28 cellular contexts compared by ENCODE assay signal in the genomic region with DNA sequence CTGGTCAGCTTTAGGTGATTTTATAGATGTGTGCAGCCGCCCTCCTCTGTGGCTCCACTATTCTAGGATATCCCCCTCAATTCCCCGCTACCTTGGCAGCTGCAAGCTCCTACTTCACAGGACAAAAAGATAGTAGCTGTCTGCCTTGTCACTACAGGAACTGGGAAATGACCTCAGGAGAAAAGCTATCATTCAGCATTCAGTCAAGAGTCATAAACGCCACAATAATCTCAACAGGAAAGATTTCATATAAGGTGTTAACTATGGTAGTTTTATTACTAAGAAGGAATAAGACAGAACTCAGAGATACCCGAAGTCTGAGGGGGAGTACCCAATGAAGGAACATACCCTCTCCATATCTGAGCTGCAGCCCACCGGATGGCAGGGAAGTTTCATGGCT.
"Had no signal": no experiment of that assay in that cellular context is flagged by ENCODE, and none has a peak within 500 bp of the region (broad histone marks: within the 10 kb centered on the region; RNA-seq: fewer than 3 reads in every experiment).

No MANE protein-coding gene starts in this region.

- H3K4me1 Mint-ChIP-seq: activated CD4-positive, alpha-beta T cell treated with anti-CD3 and anti-CD28 coated beads for 36 hours; activated CD4-positive, alpha-beta T cell treated with anti-CD3 and anti-CD28 coated beads, Interleukin-2, amount 10 ng/mL, durations not matched to agents 24 days and 14 days; activated CD8-positive, alpha-beta memory T cell treated with anti-CD3 and anti-CD28 coated beads, Interleukin-2, amount 10 ng/mL, durations not matched to agents 7 days and 5 days; activated naive CD4-positive, alpha-beta T cell treated with anti-CD3 and anti-CD28 coated beads, Interleukin-2, amount 50 U/mL, for 24 hours; activated naive CD8-positive, alpha-beta T cell treated with anti-CD3 and anti-CD28 coated beads for 36 hours; activated naive CD8-positive, alpha-beta T cell treated with anti-CD3 and anti-CD28 coated beads, Interleukin-2, amount 50 U/mL, for 24 hours; T-helper 17 cell had no signal

- H3K9me3 Mint-ChIP-seq: activated CD4-positive, alpha-beta memory T cell treated with anti-CD3 and anti-CD28 coated beads for 36 hours; activated CD4-positive, alpha-beta T cell treated with anti-CD3 and anti-CD28 coated beads, Interleukin-2, amount 10 ng/mL, durations not matched to agents 24 days and 14 days; activated naive CD4-positive, alpha-beta T cell treated with anti-CD3 and anti-CD28 coated beads for 36 hours; activated naive CD4-positive, alpha-beta T cell treated with anti-CD3 and anti-CD28 coated beads, Interleukin-2, amount 50 U/mL, for 24 hours; activated naive CD8-positive, alpha-beta T cell treated with anti-CD3 and anti-CD28 coated beads for 36 hours; activated naive CD8-positive, alpha-beta T cell treated with anti-CD3 and anti-CD28 coated beads, Interleukin-2, amount 50 U/mL, for 24 hours; activated T-helper 1 cell treated with anti-CD3 and anti-CD28 coated beads, Interleukin-12 subunit alpha, Interleukin-12 subunit beta, Interleukin-2, Interleukin-4 antibody, amounts not matched to agents 30 ng/mL and 10 ng/mL and 1 ng/mL, durations not matched to agents 14 hours and 24 hours and 36 hours; activated T-helper 2 cell treated with anti-CD3 and anti-CD28 coated beads, Interferon-gamma antibody, Interleukin-2, Interleukin-4, amounts not matched to agents 10 μg/mL and 5 μg/mL and 100 μg/mL, durations not matched to agents 14 hours and 24 hours and 36 hours; T-helper 2 cell treated with Interferon-gamma antibody and Interleukin-4, amounts not matched to agents 5 μg/mL and 100 μg/mL, for 36 hours had no signal

- H3K4me1 ChIP-seq: adrenal gland, body of pancreas, breast epithelium, colonic mucosa had no signal

- H3K27ac Mint-ChIP-seq: activated CD4-positive, alpha-beta memory T cell treated with anti-CD3 and anti-CD28 coated beads for 36 hours; activated CD4-positive, alpha-beta T cell treated with anti-CD3 and anti-CD28 coated beads for 36 hours; activated CD4-positive, alpha-beta T cell treated with anti-CD3 and anti-CD28 coated beads, Interleukin-2, amount 10 ng/mL, durations not matched to agents 24 days and 14 days; activated CD8-positive, alpha-beta memory T cell treated with anti-CD3 and anti-CD28 coated beads, Interleukin-2, amount 10 ng/mL, durations not matched to agents 7 days and 5 days; activated CD8-positive, alpha-beta T cell treated with anti-CD3 and anti-CD28 coated beads, Interleukin-2, amount 10 ng/mL, durations not matched to agents 7 days and 5 days; activated naive CD4-positive, alpha-beta T cell treated with anti-CD3 and anti-CD28 coated beads for 36 hours; activated naive CD4-positive, alpha-beta T cell treated with anti-CD3 and anti-CD28 coated beads, Interleukin-2, amount 50 U/mL, for 24 hours; activated naive CD8-positive, alpha-beta T cell treated with anti-CD3 and anti-CD28 coated beads for 36 hours; activated naive CD8-positive, alpha-beta T cell treated with anti-CD3 and anti-CD28 coated beads, Interleukin-2, amount 50 U/mL, for 24 hours; activated T-helper 1 cell treated with anti-CD3 and anti-CD28 coated beads, Interleukin-12 subunit alpha, Interleukin-12 subunit beta, Interleukin-2, Interleukin-4 antibody, amounts not matched to agents 30 ng/mL and 10 ng/mL and 1 ng/mL, durations not matched to agents 14 hours and 24 hours and 36 hours; activated T-helper 2 cell treated with anti-CD3 and anti-CD28 coated beads, Interferon-gamma antibody, Interleukin-2, Interleukin-4, amounts not matched to agents 10 μg/mL and 5 μg/mL and 100 μg/mL, durations not matched to agents 14 hours and 24 hours and 36 hours; T-helper 17 cell; T-helper 2 cell treated with Interferon-gamma antibody and Interleukin-4, amounts not matched to agents 5 μg/mL and 100 μg/mL, for 36 hours had no signal

- H3K27me3 Mint-ChIP-seq: activated CD4-positive, alpha-beta memory T cell treated with anti-CD3 and anti-CD28 coated beads for 36 hours; activated CD4-positive, alpha-beta T cell treated with anti-CD3 and anti-CD28 coated beads for 36 hours; activated CD4-positive, alpha-beta T cell treated with anti-CD3 and anti-CD28 coated beads, Interleukin-2, amount 10 ng/mL, durations not matched to agents 24 days and 14 days; activated CD8-positive, alpha-beta memory T cell treated with anti-CD3 and anti-CD28 coated beads, Interleukin-2, amount 10 ng/mL, durations not matched to agents 7 days and 5 days; activated naive CD8-positive, alpha-beta T cell treated with anti-CD3 and anti-CD28 coated beads for 36 hours; activated naive CD8-positive, alpha-beta T cell treated with anti-CD3 and anti-CD28 coated beads, Interleukin-2, amount 50 U/mL, for 24 hours; T-helper 17 cell had no signal

- H3K4me3 Mint-ChIP-seq: activated CD4-positive, alpha-beta memory T cell treated with anti-CD3 and anti-CD28 coated beads for 36 hours; activated CD4-positive, alpha-beta T cell treated with anti-CD3 and anti-CD28 coated beads for 36 hours; activated CD4-positive, alpha-beta T cell treated with anti-CD3 and anti-CD28 coated beads, Interleukin-2, amount 10 ng/mL, durations not matched to agents 24 days and 14 days; activated CD8-positive, alpha-beta memory T cell treated with anti-CD3 and anti-CD28 coated beads, Interleukin-2, amount 10 ng/mL, durations not matched to agents 7 days and 5 days; activated CD8-positive, alpha-beta T cell treated with anti-CD3 and anti-CD28 coated beads, Interleukin-2, amount 10 ng/mL, durations not matched to agents 7 days and 5 days; activated naive CD4-positive, alpha-beta T cell treated with anti-CD3 and anti-CD28 coated beads for 36 hours; activated naive CD4-positive, alpha-beta T cell treated with anti-CD3 and anti-CD28 coated beads, Interleukin-2, amount 50 U/mL, for 24 hours; activated naive CD8-positive, alpha-beta T cell treated with anti-CD3 and anti-CD28 coated beads for 36 hours; activated naive CD8-positive, alpha-beta T cell treated with anti-CD3 and anti-CD28 coated beads, Interleukin-2, amount 50 U/mL, for 24 hours; activated T-helper 1 cell treated with anti-CD3 and anti-CD28 coated beads, Interleukin-12 subunit alpha, Interleukin-12 subunit beta, Interleukin-2, Interleukin-4 antibody, amounts not matched to agents 30 ng/mL and 10 ng/mL and 1 ng/mL, durations not matched to agents 14 hours and 24 hours and 36 hours; T-helper 17 cell; T-helper 2 cell treated with Interferon-gamma antibody and Interleukin-4, amounts not matched to agents 5 μg/mL and 100 μg/mL, for 36 hours had no signal

- DNase-seq: activated CD4-positive, alpha-beta memory T cell treated with anti-CD3 and anti-CD28 coated beads for 36 hours; activated CD4-positive, alpha-beta T cell treated with anti-CD3 and anti-CD28 coated beads for 36 hours; activated CD4-positive, alpha-beta T cell treated with anti-CD3 and anti-CD28 coated beads, Interleukin-2, amount 10 ng/mL, durations not matched to agents 24 days and 14 days; activated CD4-positive, CD25-positive, alpha-beta regulatory T cell; activated CD4-positive, CD25-positive, alpha-beta regulatory T cell treated with anti-CD3 and anti-CD28 coated beads, Interleukin-2, amount 50 U/mL, for 72 hours; activated CD8-positive, alpha-beta memory T cell treated with anti-CD3 and anti-CD28 coated beads, Interleukin-2, amount 10 ng/mL, durations not matched to agents 7 days and 5 days; activated CD8-positive, alpha-beta memory T cell treated with anti-CD3 and anti-CD28 coated beads, Interleukin-2, amount 50 U/mL, for 4 hours; activated CD8-positive, alpha-beta T cell treated with anti-CD3 and anti-CD28 coated beads, Interleukin-2, amount 10 ng/mL, durations not matched to agents 7 days and 5 days; activated effector memory CD4-positive, alpha-beta T cell treated with anti-CD3 and anti-CD28 coated beads, Interleukin-2, amount 50 U/mL, for 16 hours; activated naive CD4-positive, alpha-beta T cell treated with anti-CD3 and anti-CD28 coated beads for 36 hours; activated naive CD8-positive, alpha-beta T cell treated with anti-CD3 and anti-CD28 coated beads for 36 hours; activated naive CD8-positive, alpha-beta T cell treated with anti-CD3 and anti-CD28 coated beads, Interleukin-2, amount 50 U/mL, for 24 hours; activated T-cell treated with anti-CD3 and anti-CD28 coated beads, Interleukin-2, amount 50 U/mL, for 1 hour; activated T-cell treated with anti-CD3 and anti-CD28 coated beads, Interleukin-2, amount 50 U/mL, for 48 hours; adrenal gland; central memory CD4-positive, alpha-beta T cell; effector CD8-positive, alpha-beta T cell; foreskin fibroblast; T-helper 17 cell; T1000 had no signal

- H3K4me3 ChIP-seq: adrenal gland, body of pancreas, breast epithelium, cardiac muscle cell, colonic mucosa had no signal

- H3K36me3 Mint-ChIP-seq: activated CD4-positive, alpha-beta memory T cell treated with anti-CD3 and anti-CD28 coated beads for 36 hours; activated CD8-positive, alpha-beta memory T cell treated with anti-CD3 and anti-CD28 coated beads, Interleukin-2, amount 10 ng/mL, durations not matched to agents 7 days and 5 days; activated naive CD4-positive, alpha-beta T cell treated with anti-CD3 and anti-CD28 coated beads, Interleukin-2, amount 50 U/mL, for 24 hours; activated naive CD8-positive, alpha-beta T cell treated with anti-CD3 and anti-CD28 coated beads for 36 hours had no signal

- H3K9me3 ChIP-seq: adrenal gland, body of pancreas, breast epithelium, colonic mucosa had no signal

- ATAC-seq: activated CD4-positive, alpha-beta T cell treated with anti-CD3 and anti-CD28 coated beads for 36 hours; activated CD8-positive, alpha-beta memory T cell treated with anti-CD3 and anti-CD28 coated beads, Interleukin-2, amount 10 ng/mL, durations not matched to agents 7 days and 5 days; activated CD8-positive, alpha-beta T cell treated with anti-CD3 and anti-CD28 coated beads, Interleukin-2, amount 10 ng/mL, durations not matched to agents 7 days and 5 days; activated naive CD8-positive, alpha-beta T cell treated with anti-CD3 and anti-CD28 coated beads, Interleukin-2, amount 50 U/mL, for 24 hours; body of pancreas; T-helper 17 cell had no signal

- H3K36me3 ChIP-seq: adrenal gland, breast epithelium, cardiac muscle cell, colonic mucosa had no signal
